In genomic region chr17:36631022-36631421, GRCh38 we compare ENCODE assay signal across 27 cellular contexts. TPM values are rescaled to one million over a fixed set of nuclear protein-coding genes. Genes with fewer than 3 reads are reported as not detected.
DNase-seq lines count a peak whose midpoint lies in the region; ATAC-seq, FAIRE-seq and TF ChIP-seq lines count a peak whose summit lies in the region.
"Had no signal": no experiment of that assay in that cellular context is flagged by ENCODE, and none has a peak within 500 bp of the region (broad histone marks: within the 10 kb centered on the region; RNA-seq: fewer than 3 reads in every experiment).

No MANE protein-coding gene starts in this region.

- peaks cover 14% of the 10 kb centered on the region for H3K27me3 Mint-ChIP-seq in neural progenitor cell (ENCODE audit: insufficient read depth, low read depth)

- FAIRE-seq in K562 (lab: Jason Lieb, UNC) (no peak), H1 (lab: Jason Lieb, UNC) (no peak)
- FAIRE-seq: A204.1, GM12878, GM12892, GM18507 had no signal

- DNase-seq in K562 (ENCODE audit: extremely low read depth in 1 of 4, low spot score in 3 of 4) (no peak), H1 (ENCODE audit: low read depth in 1 of 2, low spot score in 2 of 2) (no peak), neural progenitor cell (ENCODE audit: low spot score) (no peak), NCI-H2196 (lab: John Stamatoyannopoulos, UW; ENCODE audit: unreplicated experiment) (no peak)
- DNase-seq: 8988T; ACHN; BE2C; C1 segment of cervical spinal cord; CD4-positive, alpha-beta memory T cell; CD4-positive, CD25-positive, alpha-beta regulatory T cell; CD8-positive, alpha-beta memory T cell; COR-L47; DMS 273 treated with DMSO at 0.1 percent for 48 hours; DMS153; DMS53; DMS79; DND-41; EL; GDM1 had no signal

- H3K4me1 ChIP-seq in K562 (replicated peaks in 1 of 2; ENCODE audit: control insufficient read depth in 2 of 2, insufficient read depth in 2 of 2, low read length in 2 of 2) (peaks cover 0 to 6% of the 10 kb centered on the region in 2 experiments; a peak in 2 of 5 replicates), H1 (replicated peaks in 1 of 4; ENCODE audit: control insufficient read depth in 3 of 4, insufficient read depth in 4 of 4, low read length in 3 of 4) (peaks cover 2 to 28% (median 11%) of the 10 kb centered on the region in 4 experiments; a peak in 6 of 7 replicates), neural progenitor cell (peaks cover 47% of the 10 kb centered on the region)

- H3K36me3 Mint-ChIP-seq in neural progenitor cell, result no peaks in the 10 kb centered on the region
- H3K36me3 Mint-ChIP-seq: CD14-positive monocyte; CD4-positive, alpha-beta memory T cell; CD4-positive, CD25-positive, alpha-beta regulatory T cell; CD8-positive, alpha-beta memory T cell had no signal

- H3K27me3 ChIP-seq in K562 (ENCODE audit: control insufficient read depth in 2 of 2, insufficient read depth in 2 of 2, low read length in 2 of 2) (peaks cover 27 to 46% of the 10 kb centered on the region in 2 experiments), H1 (replicated peaks in 1 of 4; ENCODE audit: control insufficient read depth in 3 of 4, extremely low read depth in 1 of 4, insufficient read depth in 3 of 4, low read length in 3 of 4) (no peaks in the 10 kb centered on the region; a peak in 2 of 7 replicates), neural progenitor cell (peaks cover 16% of the 10 kb centered on the region)
- H3K27me3 ChIP-seq: BE2C, BLaER1 had no signal

- POLR2A ChIA-PET in K562 (lab: Yijun Ruan, JAX), result no interaction called here
- POLR2A ChIA-PET in H1 (lab: Charles Lee; ENCODE audit: partially characterized antibody), result interaction anchor here (1.6 kb wide), 1 partner anchor 17 kb away, joined by 3 read pairs; no protein-coding TSS in a partner anchor

- 2% methylated on average over 4 of the region's 4 CpGs for WGBS in K562 (ENCODE audit: insufficient coverage, low coverage, missing lambda C conversion rate)
- WGBS in H1 (ENCODE audit: extremely low coverage in 1 of 2, insufficient coverage in 1 of 2, insufficient read length in 1 of 2, insufficient replicate concordance in 2 of 2, low coverage in 1 of 2, low lambda C conversion rate in 2 of 2, missing lambda C conversion rate in 1 of 2), 2 experiments, result 94% methylated on average over 4 of the region's 4 CpGs; no CpG with 5 or more reads in 1 of the 2 experiments

- no peaks in the 10 kb centered on the region; the same call in 1 of the 2 replicates for H3K23me2 ChIP-seq in H1 (ENCODE audit: low read depth, low read length)

- H4K20me1 ChIP-seq in K562 (replicated peaks; ENCODE audit: control insufficient read depth, insufficient read depth, low read length) (no peaks in the 10 kb centered on the region; the same call in 1 of the 2 replicates), H1 (replicated peaks in 1 of 2; ENCODE audit: control insufficient read depth in 1 of 2, insufficient read depth in 2 of 2, low read length in 2 of 2) (peaks cover 0 to 1% of the 10 kb centered on the region in 2 experiments), neural progenitor cell (ENCODE audit: low read depth) (peaks cover 6% of the 10 kb centered on the region)

- H3K9ac ChIP-seq in K562 (ENCODE audit: insufficient read depth in 1 of 2, low read depth in 2 of 2, low read length in 2 of 2) (no peak overlapping the region), H1 (replicated peaks in 1 of 4; ENCODE audit: extremely low read depth in 1 of 4, low read depth in 3 of 4, low read length in 3 of 4) (no peak overlapping the region), neural progenitor cell (no peak overlapping the region)
- H3K9ac ChIP-seq: BLaER1 had no signal

- TF ChIP-seq CTCF in K562 (IDR thresholded peaks at IDR 0.05 in 2 of 3, conservative IDR thresholded peaks at IDR 0.05 in 1 of 3; ENCODE audit: insufficient read depth in 2 of 3, low read depth in 1 of 3, low read length in 3 of 3) (no peak), H1 (IDR thresholded peaks at IDR 0.05; ENCODE audit: control extremely low read depth in 1 of 3, insufficient read depth in 1 of 3, low read depth in 1 of 3, low read length in 3 of 3) (no peak), neural progenitor cell (IDR thresholded peaks at IDR 0.05) (no peak)

- BruUV-seq in K562 (replicated peaks; lab: Mats Ljungman, UMichigan), result no TSS peak

- no peak overlapping the region for H2BK20ac ChIP-seq in H1 (ENCODE audit: low read length)

- H3K36me3 ChIP-seq in K562 (ENCODE audit: control insufficient read depth, insufficient read depth, low read length), result no peaks in the 10 kb centered on the region
- no peaks in the 10 kb centered on the region for H3K36me3 ChIP-seq in H1 (ENCODE audit: control insufficient read depth in 2 of 4, insufficient read depth in 4 of 4, low read length in 3 of 4)
- no peaks in the 10 kb centered on the region for H3K36me3 ChIP-seq in neural progenitor cell
- H3K36me3 ChIP-seq: BE2C, BLaER1 had no signal

- H3K4me3 Mint-ChIP-seq in neural progenitor cell, result peak overlapping the region; percentile 52
- H3K4me3 Mint-ChIP-seq: CD4-positive, alpha-beta memory T cell; CD4-positive, CD25-positive, alpha-beta regulatory T cell; CD8-positive, alpha-beta memory T cell had no signal

- no peaks in the 10 kb centered on the region for H3K9me3 Mint-ChIP-seq in neural progenitor cell
- H3K9me3 Mint-ChIP-seq: CD4-positive, alpha-beta memory T cell; CD4-positive, CD25-positive, alpha-beta regulatory T cell; CD8-positive, alpha-beta memory T cell had no signal

- no peak overlapping the region for H2BK5ac ChIP-seq in H1 (ENCODE audit: low read depth, low read length)

- no peak overlapping the region for H2BK120ac ChIP-seq in H1 (replicated peaks; ENCODE audit: low read depth, low read length)

- CTCF ChIA-PET in K562 (lab: Yijun Ruan, JAX; ENCODE audit: low intra/inter-chr PET ratio) (interaction anchor here (0.6 kb wide), 1 partner anchor 545 kb away, joined by 3 read pairs; no protein-coding TSS in a partner anchor), H1 (lab: Charles Lee; ENCODE audit: partially characterized antibody) (interaction anchor here (0.9 to 9.5 kb wide), 13 partner anchors 9 to 416 kb away, joined by 3 to 86 read pairs (median 22); no protein-coding TSS in a partner anchor)

- H3K4me3 ChIP-seq in K562, result no peak overlapping the region
- no peak overlapping the region for H3K4me3 ChIP-seq in H1 (ENCODE audit: extremely low read depth in 1 of 4, insufficient read depth in 2 of 4, low read depth in 3 of 4, low read length in 4 of 4)
- H3K4me3 ChIP-seq in neural progenitor cell, result no peak overlapping the region
- H3K4me3 ChIP-seq: BLaER1, GM12878 had no signal

- no peak overlapping the region for H2BK15ac ChIP-seq in H1 (ENCODE audit: low read length)

- H3K79me2 ChIP-seq in K562 (ENCODE audit: control insufficient read depth, insufficient read depth, low read length) (no peaks in the 10 kb centered on the region), H1 (ENCODE audit: control insufficient read depth in 1 of 2, insufficient read depth in 2 of 2, low read length in 2 of 2) (no peaks in the 10 kb centered on the region), neural progenitor cell (ENCODE audit: low read depth) (no peaks in the 10 kb centered on the region)

- no peak overlapping the region for H3K56ac ChIP-seq in H1 (replicated peaks; ENCODE audit: insufficient read length, low read depth, low read length)

- H3K9me3 ChIP-seq in K562 (replicated peaks; ENCODE audit: control insufficient read depth, insufficient read depth, low read depth, low read length), result no peaks in the 10 kb centered on the region
- H3K9me3 ChIP-seq in H1 (ENCODE audit: insufficient read depth in 2 of 2, low read depth in 1 of 2, low read length in 1 of 2), result no peaks in the 10 kb centered on the region
- H3K9me3 ChIP-seq in neural progenitor cell (ENCODE audit: low read depth), result no peaks in the 10 kb centered on the region
- H3K9me3 ChIP-seq: BE2C, BLaER1 had no signal

- 0 out of 2 replicates have a peak overlapping the region, but pooled peaks have one; percentile 33 for H2AK5ac ChIP-seq in H1 (ENCODE audit: low read depth, low read length)

- H3K23ac ChIP-seq in H1 (ENCODE audit: insufficient read length), result no peak overlapping the region

- H3K79me1 ChIP-seq in H1 (ENCODE audit: low read depth, low read length), result no peaks in the 10 kb centered on the region

- no peak overlapping the region for H3K27ac Mint-ChIP-seq in neural progenitor cell
- H3K27ac Mint-ChIP-seq: CD4-positive, alpha-beta memory T cell; CD4-positive, CD25-positive, alpha-beta regulatory T cell; CD8-positive, alpha-beta memory T cell had no signal

- H3K9me1 ChIP-seq in K562 (ENCODE audit: control insufficient read depth, insufficient read depth, low read length), result no peaks in the 10 kb centered on the region

- H2AFZ ChIP-seq in K562 (ENCODE audit: low read depth, low read length), result no peak overlapping the region
- H2AFZ ChIP-seq in H1 (ENCODE audit: low read length), result no peak overlapping the region
- H2AFZ ChIP-seq in neural progenitor cell (replicated peaks), result no peak overlapping the region

- H3K4me2 ChIP-seq in K562 (ENCODE audit: insufficient read depth, low read length) (no peak overlapping the region), H1 (ENCODE audit: insufficient read depth in 1 of 2, low read depth in 2 of 2, low read length in 2 of 2) (no peak overlapping the region), neural progenitor cell (no peak overlapping the region)
- H3K4me2 ChIP-seq: BLaER1 had no signal

- H4K5ac ChIP-seq in H1 (ENCODE audit: insufficient read length, low read depth, low read length), result no peak overlapping the region

- H2BK12ac ChIP-seq in H1 (ENCODE audit: low read depth, low read length), result no peak overlapping the region

- in situ Hi-C loops in K562 (cut with MboI), result loop anchor here (5.0 kb wide), 1 partner anchor 421 kb away; no protein-coding TSS in a partner anchor

- ATAC-seq in K562 (no peak), HG03196 (IDR thresholded peaks at IDR 0.05; ENCODE audit: unreplicated experiment) (no peak), HG03135 (IDR thresholded peaks at IDR 0.05; ENCODE audit: unreplicated experiment) (no peak)
- ATAC-seq: GM12878 had no signal

- H3K27ac ChIP-seq in K562 (ENCODE audit: extremely low read depth, low read depth, low read length), result no peak overlapping the region
- no peak overlapping the region for H3K27ac ChIP-seq in H1 (ENCODE audit: low read depth, low read length)
- H3K27ac ChIP-seq in neural progenitor cell, result no peak overlapping the region
- H3K27ac ChIP-seq: BLaER1 had no signal

- H3K14ac ChIP-seq in H1 (ENCODE audit: insufficient read length), result no peak overlapping the region

- H3K4me1 Mint-ChIP-seq in neural progenitor cell, result peaks cover 49% of the 10 kb centered on the region
- H3K4me1 Mint-ChIP-seq: CD14-positive monocyte had no signal

- intact Hi-C loops in K562 (cut with micrococcal nuclease), result no loop called here

- TF ChIP-seq POLR2A in K562 (conservative IDR thresholded peaks at IDR 0.05), result no peak
- TF ChIP-seq POLR2A in H1 (IDR thresholded peaks at IDR 0.05; ENCODE audit: control extremely low read depth in 1 of 2, low read depth in 2 of 2, low read length in 2 of 2), result no peak

- no peak for TF ChIP-seq EP300 in K562 (IDR thresholded peaks at IDR 0.05; ENCODE audit: low read length)
- no peak for TF ChIP-seq EP300 in H1 (IDR thresholded peaks at IDR 0.05; ENCODE audit: borderline replicate concordance in 1 of 2, low read depth in 2 of 2, low read length in 2 of 2)

- H3K18ac ChIP-seq in H1 (ENCODE audit: extremely low read depth, low read length), result no peak overlapping the region

- peaks cover 34% of the 10 kb centered on the region for H3F3A ChIP-seq in neural progenitor cell (ENCODE audit: low read depth)

- TF ChIP-seq RAD21 in K562 (CRISPR knock-in tag; conservative IDR thresholded peaks at IDR 0.05 in 1 of 2, IDR thresholded peaks at IDR 0.05 in 1 of 2), result no peak
- TF ChIP-seq RAD21 in H1 (IDR thresholded peaks at IDR 0.05 in 1 of 2, conservative IDR thresholded peaks at IDR 0.05 in 1 of 2; ENCODE audit: low read depth in 2 of 2, low read length in 2 of 2), result no peak

- no peak overlapping the region for H3K4ac ChIP-seq in H1 (replicated peaks; ENCODE audit: insufficient read length, low read depth, low read length)

- H4K91ac ChIP-seq in H1 (replicated peaks; ENCODE audit: insufficient read length, low read length), result no peak overlapping the region

- no peak overlapping the region for H4K8ac ChIP-seq in H1 (ENCODE audit: extremely low read depth, insufficient read depth, low read length)

RNA-seq across cellular contexts. Expression of gene MRM1, which starts 29.6 kb away (rescaled TPM):
- 7.6 and 26.8 TPM in 2 replicates for total RNA-seq in K562 (2011; cell fraction: chromatin; rRNA removed; ENCODE audit: low replicate concordance)
- 26.1 and 30.4 TPM in 2 replicates for total RNA-seq in K562 (2011; cell fraction: nucleolus; rRNA removed)
- 18.8 and 22.1 TPM in 2 replicates for total RNA-seq in K562 (2011; cell fraction: nucleoplasm; rRNA removed)
- total RNA-seq in K562 (2014; rRNA removed), result 26.1 and 30.5 TPM in 2 replicates
- total RNA-seq in K562 (2014; rRNA removed; fragmentation: Illumina TruSeq; extraction: Trizol), result 9.8 and 12.8 TPM in 2 replicates
- total RNA-seq in K562 (2015; rRNA removed; fragmentation: Illumina TruSeq; extraction: Trizol), result 21.5 and 22.7 TPM in 2 replicates
- total RNA-seq in K562 (2021), result 28.1 and 28.4 TPM in 2 replicates
- 10.7 and 14.1 TPM in 2 replicates for polyA plus RNA-seq in K562 (2011; rRNA removed)
- polyA plus RNA-seq in K562 (2011; cell fraction: cytosol; rRNA removed), result 11.7 and 37.1 TPM in 2 replicates
- polyA plus RNA-seq in K562 (2011; cell fraction: nucleus; rRNA removed), result 10.4 and 25.5 TPM in 2 replicates
- 9.7 and 20.2 TPM in 2 replicates for polyA plus RNA-seq in K562 (2012)
- 22.2 and 27.0 TPM in 2 replicates for polyA plus RNA-seq in K562 (2014; fragmentation: Illumina TruSeq; extraction: Trizol)
- 1 to 10 TPM in 1 of 2 experiments, under 1 TPM in 1; 0.61 to 1.4 TPM for polyA plus RNA-seq in K562 (2014; fragmentation: Nextera tagmentation; extraction: Ambion mirVana)
- polyA plus RNA-seq in K562 (2014; rRNA removed), result 27.1 and 27.2 TPM in 2 replicates
- polyA minus RNA-seq in K562 (2011; rRNA and poly(A)+ RNA removed), result 3.2 and 6.3 TPM in 2 replicates
- polyA minus RNA-seq in K562 (2011; cell fraction: cytosol; rRNA and poly(A)+ RNA removed), result 13.0 and 14.2 TPM in 2 replicates
- 10.3 and 12.9 TPM in 2 replicates for polyA minus RNA-seq in K562 (2011; cell fraction: nucleus; rRNA and poly(A)+ RNA removed)
- 11.2 and 11.7 TPM in 2 replicates for total RNA-seq in H1 (2021; fragmentation: NEBNext Ultra II Directional; extraction: Animal tissue kit (Norgen Biotek cat#: 25700))
- 9.9 and 15.1 TPM in 2 replicates for polyA plus RNA-seq in H1 (2011; rRNA removed)
- polyA plus RNA-seq in H1 (2011; cell fraction: cytosol; rRNA removed), result 12.8 TPM
- polyA plus RNA-seq in H1 (2011; cell fraction: nucleus; rRNA removed), result 16.9 TPM
- 6.4 to 10.6 TPM (median 9.8 TPM) in 4 replicates for polyA plus RNA-seq in H1 (2012, experiment 1 of 2)
- 7.2 TPM for polyA plus RNA-seq in H1 (2012, experiment 2 of 2)
- 5.2 TPM for polyA plus RNA-seq in H1 (2013, experiment 1 of 2)
- 4.4 TPM for polyA plus RNA-seq in H1 (2013, experiment 2 of 2)
- 2.0 and 3.7 TPM in 2 replicates for polyA minus RNA-seq in H1 (2011; rRNA and poly(A)+ RNA removed)
- polyA minus RNA-seq in H1 (2011; cell fraction: cytosol; rRNA and poly(A)+ RNA removed), result 7.6 TPM
- 9.8 TPM for polyA minus RNA-seq in H1 (2011; cell fraction: nucleus; rRNA and poly(A)+ RNA removed)
- 0.65 and 4.1 TPM in 2 replicates for total RNA-seq in neural progenitor cell (ENCODE audit: low replicate concordance)

RNA-seq across cellular contexts. Expression of gene DHRS11, which starts 39.3 kb away (rescaled TPM):
- total RNA-seq in K562 (2011; cell fraction: chromatin; rRNA removed; ENCODE audit: low replicate concordance), result 92.9 and 198 TPM in 2 replicates
- total RNA-seq in K562 (2011; cell fraction: nucleolus; rRNA removed), result 118 and 119 TPM in 2 replicates
- total RNA-seq in K562 (2011; cell fraction: nucleoplasm; rRNA removed), result 123 and 139 TPM in 2 replicates
- total RNA-seq in K562 (2014; rRNA removed), result 59.8 and 75.7 TPM in 2 replicates
- 38.3 and 49.7 TPM in 2 replicates for total RNA-seq in K562 (2014; rRNA removed; fragmentation: Illumina TruSeq; extraction: Trizol)
- 43.9 and 45.1 TPM in 2 replicates for total RNA-seq in K562 (2015; rRNA removed; fragmentation: Illumina TruSeq; extraction: Trizol)
- 66.2 and 68.2 TPM in 2 replicates for total RNA-seq in K562 (2021)
- polyA plus RNA-seq in K562 (2011; rRNA removed), result 62.7 and 85.1 TPM in 2 replicates
- polyA plus RNA-seq in K562 (2011; cell fraction: cytosol; rRNA removed), result 78.5 and 144 TPM in 2 replicates
- 97.1 and 183 TPM in 2 replicates for polyA plus RNA-seq in K562 (2011; cell fraction: nucleus; rRNA removed)
- polyA plus RNA-seq in K562 (2012), result 64.9 and 69.7 TPM in 2 replicates
- 99.3 and 123 TPM in 2 replicates for polyA plus RNA-seq in K562 (2014; fragmentation: Illumina TruSeq; extraction: Trizol)
- 10 to 100 TPM; 15.2 to 23.0 TPM for polyA plus RNA-seq in K562 (2014; fragmentation: Nextera tagmentation; extraction: Ambion mirVana)
- polyA plus RNA-seq in K562 (2014; rRNA removed), result 87.3 and 100 TPM in 2 replicates
- polyA minus RNA-seq in K562 (2011; rRNA and poly(A)+ RNA removed), result 30.9 and 70.0 TPM in 2 replicates
- 31.7 and 48.1 TPM in 2 replicates for polyA minus RNA-seq in K562 (2011; cell fraction: cytosol; rRNA and poly(A)+ RNA removed)
- polyA minus RNA-seq in K562 (2011; cell fraction: nucleus; rRNA and poly(A)+ RNA removed), result 20.8 and 30.8 TPM in 2 replicates
- 25.1 and 29.5 TPM in 2 replicates for total RNA-seq in H1 (2021; fragmentation: NEBNext Ultra II Directional; extraction: Animal tissue kit (Norgen Biotek cat#: 25700))
- polyA plus RNA-seq in H1 (2011; rRNA removed), result 63.3 and 76.9 TPM in 2 replicates
- polyA plus RNA-seq in H1 (2011; cell fraction: cytosol; rRNA removed), result 70.7 TPM
- polyA plus RNA-seq in H1 (2011; cell fraction: nucleus; rRNA removed), result 88.3 TPM
- polyA plus RNA-seq in H1 (2012, experiment 1 of 2), result 39.9 to 47.2 TPM (median 45.3 TPM) in 4 replicates
- polyA plus RNA-seq in H1 (2012, experiment 2 of 2), result 43.6 TPM
- polyA plus RNA-seq in H1 (2013, experiment 1 of 2), result 27.8 TPM
- polyA plus RNA-seq in H1 (2013, experiment 2 of 2), result 25.4 TPM
- polyA minus RNA-seq in H1 (2011; rRNA and poly(A)+ RNA removed), result 60.4 TPM in 2 replicates
- 28.9 TPM for polyA minus RNA-seq in H1 (2011; cell fraction: cytosol; rRNA and poly(A)+ RNA removed)
- polyA minus RNA-seq in H1 (2011; cell fraction: nucleus; rRNA and poly(A)+ RNA removed), result 26.5 TPM
- 14.4 and 27.3 TPM in 2 replicates for total RNA-seq in neural progenitor cell (ENCODE audit: low replicate concordance)
